10 cellular contexts compared by ENCODE assay signal in the genomic region with DNA sequence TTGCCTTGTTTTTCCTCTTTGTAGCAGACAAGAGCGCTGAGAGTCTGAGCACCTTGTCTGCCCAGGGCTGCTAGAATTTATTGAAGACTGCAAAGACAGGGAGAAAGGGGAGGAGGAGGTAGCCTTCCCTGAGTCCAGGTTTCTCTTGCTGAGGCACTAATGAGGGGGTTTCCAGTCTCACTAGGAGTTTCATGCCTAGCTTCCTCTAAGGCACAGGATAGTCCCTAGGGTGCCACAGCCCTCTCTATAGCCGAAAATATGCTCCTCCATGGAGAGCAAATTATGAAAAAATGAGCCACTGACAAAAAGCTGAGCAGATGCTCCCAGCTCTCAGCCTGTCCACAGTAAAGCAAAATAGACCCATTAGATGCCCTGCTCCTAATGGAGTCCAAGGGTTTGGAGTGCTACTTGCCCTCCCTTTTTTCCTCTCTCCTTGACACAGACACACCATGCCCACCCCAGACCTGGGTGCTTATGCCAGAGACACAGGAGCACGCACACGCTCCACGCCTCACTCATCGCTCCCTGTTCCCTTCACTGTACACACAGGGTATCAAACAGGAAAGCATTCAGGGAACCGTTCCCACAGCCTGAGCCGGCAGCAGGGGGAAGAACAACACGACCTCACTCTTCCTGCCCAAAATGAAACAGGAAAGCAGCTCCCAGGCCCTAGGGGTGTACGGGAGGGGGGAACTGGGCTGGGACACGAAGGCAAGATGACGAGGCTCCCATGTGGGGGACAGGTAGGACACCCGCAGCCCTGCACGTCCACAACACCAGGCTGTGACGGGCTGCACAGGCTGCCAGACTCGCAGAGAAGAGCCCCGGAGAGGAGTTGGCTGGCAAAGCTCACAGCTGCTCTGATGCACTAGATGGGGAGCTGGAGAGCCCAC. TPM values are rescaled to one million over a fixed set of nuclear protein-coding genes. Genes with fewer than 3 reads are reported as not detected.
A peak's percentile ranks its signal among the peaks of the same experiment; 100 is the strongest.
DNase-seq lines count a peak whose midpoint lies in the region; ATAC-seq and TF ChIP-seq lines count a peak whose summit lies in the region.
"Had no signal": no experiment of that assay in that cellular context is flagged by ENCODE, and none has a peak within 500 bp of the region (broad histone marks: within the 10 kb centered on the region; RNA-seq: fewer than 3 reads in every experiment).

No MANE protein-coding gene starts in this region.

- H3K4me1 ChIP-seq in esophagus squamous epithelium (peaks cover 22 to 53% (median 28%) of the 10 kb centered on the region in 3 donors), gastrocnemius medialis (peaks cover 27 to 54% of the 10 kb centered on the region in 2 donors)

- in situ Hi-C loops in gastrocnemius medialis (cut with MboI; ENCODE audit: low sequenced_read_pairs in 4 of 4), result loop anchor here in 1 of 4 donors (10.0 kb wide), 1 partner anchor 75 kb away; no protein-coding TSS in a partner anchor

- intact Hi-C loops in esophagus squamous epithelium (cut with DNase I) (loop anchor here (5.0 kb wide), 2 partner anchors 38 to 77 kb away; no protein-coding TSS in a partner anchor), gastrocnemius medialis (cut with DNase I; ENCODE audit: low total_unique reads) (loop anchor here (2.0 to 5.0 kb wide), 3 partner anchors 37 to 292 kb away; partner anchors contain the start of genes CHP1 and EXD1)

- peak overlapping the region in 1 of 4 donors; percentile 74 for H3K4me3 ChIP-seq in esophagus squamous epithelium
- H3K4me3 ChIP-seq in gastrocnemius medialis, result peak overlapping the region; percentile 57 to 81 (median 68)

- TF ChIP-seq CTCF in esophagus squamous epithelium (IDR thresholded peaks at IDR 0.05) (no peak), gastrocnemius medialis (IDR thresholded peaks at IDR 0.05 in 4 of 5, conservative IDR thresholded peaks at IDR 0.05 in 1 of 5) (no peak)

- WGBS in esophagus squamous epithelium, 2 donors, result 40 to 75% methylated on average over 12 to 15 of the region's 17 CpGs

- H3K36me3 ChIP-seq in esophagus squamous epithelium (peaks cover 0 to under 1% (median 0%) of the 10 kb centered on the region in 3 donors), gastrocnemius medialis (no peaks in the 10 kb centered on the region)

- H3K9me3 ChIP-seq in esophagus squamous epithelium (no peaks in the 10 kb centered on the region), gastrocnemius medialis (no peaks in the 10 kb centered on the region)

- DNase-seq in esophagus squamous epithelium (lab: John Stamatoyannopoulos, UW) (no peak), gastrocnemius medialis (no peak), activated gamma-delta T cell (lab: John Stamatoyannopoulos, UW) (no peak), A172 (ENCODE audit: low spot score) (no peak), NCI-H748 (lab: John Stamatoyannopoulos, UW; ENCODE audit: unreplicated experiment) (no peak)
- DNase-seq: effector CD4-positive, alpha-beta T cell; T-helper 9 cell had no signal

- ATAC-seq in GM18502 (IDR thresholded peaks at IDR 0.05; ENCODE audit: poor library complexity, unreplicated experiment), result peak; percentile 36
- no peak for ATAC-seq in gastrocnemius medialis
- ATAC-seq in HG02588 (IDR thresholded peaks at IDR 0.05; ENCODE audit: unreplicated experiment), result no peak

- TF ChIP-seq POLR2A in esophagus squamous epithelium (IDR thresholded peaks at IDR 0.05) (no peak), gastrocnemius medialis (IDR thresholded peaks at IDR 0.05) (no peak)

- H3K27ac ChIP-seq in esophagus squamous epithelium, result peak overlapping the region; percentile 4 to 93 (median 85)
- H3K27ac ChIP-seq in gastrocnemius medialis, result peak overlapping the region; percentile 76 to 85 (median 82)

- H3K27me3 ChIP-seq in esophagus squamous epithelium, result peaks cover 0 to 4% (median 0%) of the 10 kb centered on the region in 4 donors
- peaks cover 0 to 4% (median 0%) of the 10 kb centered on the region in 3 donors for H3K27me3 ChIP-seq in gastrocnemius medialis

TF ChIP-seq in PFSK-1, 5 proteins besides CTCF, POLR2A, EP300 and RAD21:
- TF ChIP-seq TAF1 (IDR thresholded peaks at IDR 0.05; ENCODE audit: borderline replicate concordance, insufficient read depth, low read length), result no peak
- TF ChIP-seq FOXP2 (optimal IDR thresholded peaks at IDR 0.05; ENCODE audit: borderline replicate concordance, extremely low read depth, extremely low read length, insufficient read depth), result peak; percentile 58

RNA-seq across cellular contexts. Expression of gene DLL4, which starts 11.0 kb away (rescaled TPM):
- 56.2 TPM for polyA plus RNA-seq in PFSK-1 (2012; ENCODE audit: insufficient read length, low read depth)
- total RNA-seq in esophagus squamous epithelium (1 to 10 TPM in 3 of 4 donors, under 1 TPM in 1; 0.68 to 4.6 (median 1.3) TPM), gastrocnemius medialis (10 to 100 TPM in 2 of 4 donors, 1 to 10 TPM in 2; 5.9 to 15.7 (median 8.9) TPM)
- not detected in 2 replicates for total RNA-seq in A172 (2014; rRNA removed; shearing (Covaris generic))

RNA-seq across cellular contexts. Expression of gene CHAC1, which starts 13.1 kb away (rescaled TPM):
- polyA plus RNA-seq in PFSK-1 (2012; ENCODE audit: insufficient read length, low read depth), result 437 TPM
- total RNA-seq in esophagus squamous epithelium, result 10 to 100 TPM in 1 of 4 donors, 1 to 10 TPM in 2, under 1 TPM in 1; 0.76 to 16.1 (median 6.4) TPM
- total RNA-seq in gastrocnemius medialis, result 100 to 1,000 TPM in 3 of 4 donors, 10 to 100 TPM in 1; 93.4 to 320 (median 139) TPM
- 4.7 and 5.8 TPM in 2 replicates for total RNA-seq in A172 (2014; rRNA removed; shearing (Covaris generic))

RNA-seq across cellular contexts. Expression of gene VPS18, which starts 45.9 kb away (rescaled TPM):
- polyA plus RNA-seq in PFSK-1 (2012; ENCODE audit: insufficient read length, low read depth), result 32.1 TPM
- total RNA-seq in esophagus squamous epithelium, result 10 to 100 TPM; 17.4 to 25.9 (median 20.7) TPM
- total RNA-seq in gastrocnemius medialis, result 10 to 100 TPM; 18.5 to 26.1 (median 19.3) TPM
- 39.7 and 41.7 TPM in 2 replicates for total RNA-seq in A172 (2014; rRNA removed; shearing (Covaris generic))

Comparison
In these comparisons a context has a peak if more than half of its experiments do, and no peak if none do; other contexts are left out.
1. RNA of gene CHAC1, which starts 13.1 kb away (total RNA-seq): 93.4 to 320 TPM in gastrocnemius medialis; 0.76 to 16.1 TPM in esophagus squamous epithelium and 4.7 to 5.8 TPM in A172; every median in the first group is over 4 times any median in the second.